Comparison of ENCODE assay signal across 8 cellular contexts in the genomic region with DNA sequence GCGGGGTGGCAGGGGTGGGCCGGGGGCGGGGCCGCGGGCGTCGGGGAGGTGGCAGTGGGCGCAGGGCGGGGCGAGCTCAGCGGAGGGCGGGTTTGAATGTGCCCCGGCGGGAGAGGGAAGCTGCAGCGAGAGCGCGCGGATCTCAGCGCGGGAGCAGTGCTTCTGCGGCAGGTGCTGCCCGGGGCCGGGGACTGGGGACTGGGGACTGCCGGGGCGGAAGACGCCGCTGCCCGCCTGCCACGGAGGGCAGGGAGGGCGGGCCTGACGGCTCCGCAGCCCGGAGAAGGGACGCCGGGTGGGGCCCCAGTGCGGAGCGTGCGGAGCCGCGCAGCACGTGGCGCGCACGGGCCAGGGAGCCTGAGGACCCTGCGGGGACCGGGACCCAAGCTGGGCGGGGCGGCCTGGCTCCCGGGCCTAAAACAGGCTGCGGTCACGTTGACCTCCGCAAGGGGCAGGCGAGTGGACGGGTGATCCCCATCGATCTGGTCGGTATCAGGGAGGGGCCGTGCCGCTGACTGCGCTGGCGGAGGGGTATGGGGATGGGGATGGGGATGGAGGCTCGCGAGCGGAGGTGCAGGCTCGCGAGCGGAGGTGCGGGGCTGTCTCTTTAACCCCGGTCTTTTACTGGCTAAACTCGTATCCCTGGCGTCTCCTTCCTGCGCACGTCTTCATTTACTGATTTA. TPM values are rescaled to one million over a fixed set of nuclear protein-coding genes. Genes with fewer than 3 reads are reported as not detected.
DNase-seq lines count a peak whose midpoint lies in the region; ATAC-seq, FAIRE-seq and TF ChIP-seq lines count a peak whose summit lies in the region.

A gene (plus strand): TSS at position 125 of the 683 bp plus-strand sequence. CDS start 3,719 bp downstream, outside the sequence.

- H3K27me3 ChIP-seq in NT2/D1 (ENCODE audit: insufficient read depth, insufficient read length) (peaks cover 7% of the 10 kb centered on the region), endodermal cell (ENCODE audit: control insufficient read depth, insufficient read depth, low read length, poor library complexity, severe bottlenecking) (no peaks in the 10 kb centered on the region)

- peak within 1 kb of the TSS; percentile 80 for H3K9ac ChIP-seq in NT2/D1 (ENCODE audit: insufficient read length, low read depth)
- H3K9ac ChIP-seq in endodermal cell (ENCODE audit: extremely low read depth, low read length, poor library complexity, severe bottlenecking): peak within 1 kb of the TSS; percentile 34

- peak within 1 kb of the TSS; percentile 93 for H3K4me2 ChIP-seq in A549

- H3K36me3 Mint-ChIP-seq in endodermal cell (ENCODE audit: low read depth): peaks cover 4% of the 10 kb centered on the region

- ATAC-seq in A549 (peak; percentile 60 to 63), GM18868 (IDR thresholded peaks at IDR 0.05; ENCODE audit: unreplicated experiment) (peak; percentile 47), HG03521 (IDR thresholded peaks at IDR 0.05; ENCODE audit: unreplicated experiment) (peak; percentile 41)

- H3K27ac ChIP-seq in A549 (peak within 1 kb of the TSS; percentile 67 to 98), endodermal cell (ENCODE audit: low read depth, low read length) (no peak within 1 kb of the TSS)

- H3K4me3 ChIP-seq in A549: peak within 1 kb of the TSS; percentile 60
- H3K4me3 ChIP-seq in NT2/D1 (ENCODE audit: insufficient read length, low read depth): peak within 1 kb of the TSS; percentile 58
- peak within 1 kb of the TSS; percentile 87 for H3K4me3 ChIP-seq in endodermal cell (ENCODE audit: low read length)

- no peak for FAIRE-seq in A549 (lab: Jason Lieb, UNC)

- H3K9me3 Mint-ChIP-seq in endodermal cell: no peaks in the 10 kb centered on the region

- no peaks in the 10 kb centered on the region for H3K9me3 ChIP-seq in A549
- H3K9me3 ChIP-seq in NT2/D1 (ENCODE audit: insufficient read depth, low read length): no peaks in the 10 kb centered on the region
- no peaks in the 10 kb centered on the region for H3K9me3 ChIP-seq in endodermal cell (ENCODE audit: control insufficient read depth, low read length)

- CTCF ChIA-PET in A549 (lab: Yijun Ruan, JAX): interaction anchor here (0.7 to 9.2 kb wide), 4 partner anchors 12 to 51 kb away, joined by 3 to 111 read pairs (median 10); no protein-coding TSS in a partner anchor

- peak within 1 kb of the TSS; percentile 56 for H3K27ac Mint-ChIP-seq in endodermal cell

- TF ChIP-seq RAD21 in A549 (conservative IDR thresholded peaks at IDR 0.05 in 1 of 2, IDR thresholded peaks at IDR 0.05 in 1 of 2): no peak

- TF ChIP-seq EP300 in A549 (IDR thresholded peaks at IDR 0.05): no peak

- peaks cover 62% of the 10 kb centered on the region for H3K4me1 ChIP-seq in A549
- H3K4me1 ChIP-seq in NT2/D1 (ENCODE audit: insufficient read depth, insufficient read length): peaks cover 22% of the 10 kb centered on the region
- H3K4me1 ChIP-seq in endodermal cell (ENCODE audit: control insufficient read depth, insufficient read depth, low read length): peaks cover 10% of the 10 kb centered on the region

- H3K4me1 Mint-ChIP-seq in endodermal cell: peaks cover 42% of the 10 kb centered on the region

- peak within 1 kb of the TSS; percentile 76 for H3K4me3 Mint-ChIP-seq in endodermal cell

- TF ChIP-seq CTCF in A549 (IDR thresholded peaks at IDR 0.05) (no peak; the same call in 2 of the 3 replicates), endodermal cell (conservative IDR thresholded peaks at IDR 0.05) (peak; percentile 61)

- H3K27me3 Mint-ChIP-seq in endodermal cell (ENCODE audit: insufficient read depth): no peaks in the 10 kb centered on the region

- H3K36me3 ChIP-seq in NT2/D1 (ENCODE audit: insufficient read depth, insufficient read length, low read length): peaks cover 4% of the 10 kb centered on the region
- no peaks in the 10 kb centered on the region for H3K36me3 ChIP-seq in endodermal cell (ENCODE audit: control insufficient read depth, insufficient read depth, low read length)

- POLR2A ChIA-PET in A549 (lab: Yijun Ruan, JAX): interaction anchor here (1.0 to 2.0 kb wide), 3 partner anchors 13 to 24 kb away, joined by 4 to 16 read pairs (median 5); a partner anchor contains a TSS

- peak; percentile 69 to 76 for DNase-seq in A549 (ENCODE audit: low read depth in 1 of 2, low spot score in 1 of 2)
- DNase-seq in NT2/D1 (ENCODE audit: low read depth, low spot score): no peak
- DNase-seq in activated CD8-positive, alpha-beta memory T cell treated with anti-CD3 and anti-CD28 coated beads, Interleukin-2, amount 50 U/mL, for 1 hour (ENCODE audit: extremely low read depth): peak; percentile 35
- peak; percentile 92 for DNase-seq in endodermal cell
- peak; percentile 60 for DNase-seq in midbrain (lab: John Stamatoyannopoulos, UW)
- peak; percentile 56 to 66 for DNase-seq in stimulated activated CD8-positive, alpha-beta memory T cell treated with anti-CD3 and anti-CD28 coated beads, Interleukin-4, amount 100 ng/mL, for 1 hour (ENCODE audit: low read depth in 2 of 2, low spot score in 1 of 2)

- peak; percentile 56 for TF ChIP-seq POLR2A in A549 (IDR thresholded peaks at IDR 0.05; ENCODE audit: low read length)

- 0% methylated on average over 9 of the region's 72 CpGs for WGBS in A549 (ENCODE audit: missing lambda C conversion rate)
- WGBS in endodermal cell (ENCODE audit: insufficient coverage in 1 of 2, insufficient read length in 1 of 2), 2 experiments: 0% methylated on average over 11 to 72 of the region's 72 CpGs

TF ChIP-seq in A549, 52 proteins besides CTCF, POLR2A, EP300 and RAD21:
- TF ChIP-seq, protein P1, sequence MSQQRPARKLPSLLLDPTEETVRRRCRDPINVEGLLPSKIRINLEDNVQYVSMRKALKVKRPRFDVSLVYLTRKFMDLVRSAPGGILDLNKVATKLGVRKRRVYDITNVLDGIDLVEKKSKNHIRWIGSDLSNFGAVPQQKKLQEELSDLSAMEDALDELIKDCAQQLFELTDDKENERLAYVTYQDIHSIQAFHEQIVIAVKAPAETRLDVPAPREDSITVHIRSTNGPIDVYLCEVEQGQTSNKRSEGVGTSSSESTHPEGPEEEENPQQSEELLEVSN (IDR thresholded peaks at IDR 0.05; ENCODE audit: borderline replicate concordance, low read depth): peak; percentile 33; the same call in 1 of the 2 replicates
- peak; percentile 57; the same call in 1 of the 2 replicates for TF ChIP-seq BHLHE40 (IDR thresholded peaks at IDR 0.05; ENCODE audit: low read depth, low read length)
- no peak for TF ChIP-seq FOSL2 (IDR thresholded peaks at IDR 0.05)
- TF ChIP-seq FOSL2 (CRISPR knock-in tag; IDR thresholded peaks at IDR 0.05): no peak
- TF ChIP-seq EHF (CRISPR knock-in tag; IDR thresholded peaks at IDR 0.05): no peak
- TF ChIP-seq HOXB13 (CRISPR knock-in tag; IDR thresholded peaks at IDR 0.05; ENCODE audit: low read depth): no peak
- no peak for TF ChIP-seq POLR2AphosphoS2 (conservative IDR thresholded peaks at IDR 0.05; ENCODE audit: low read length)
- TF ChIP-seq, protein P2, sequence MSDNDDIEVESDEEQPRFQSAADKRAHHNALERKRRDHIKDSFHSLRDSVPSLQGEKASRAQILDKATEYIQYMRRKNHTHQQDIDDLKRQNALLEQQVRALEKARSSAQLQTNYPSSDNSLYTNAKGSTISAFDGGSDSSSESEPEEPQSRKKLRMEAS (IDR thresholded peaks at IDR 0.05): peak; percentile 90
- TF ChIP-seq MYC (IDR thresholded peaks at IDR 0.05; ENCODE audit: borderline replicate concordance, low read length): peak; percentile 40; the same call in 1 of the 2 replicates
- peak in 1 of 2 experiments; percentile 44; a peak in 1 of 5 replicates for TF ChIP-seq JUN (IDR thresholded peaks at IDR 0.05)

RNA-seq across cellular contexts. Expression of the gene that starts here (rescaled TPM):
- polyA plus RNA-seq in A549 (2011; rRNA removed): 72.3 and 80.0 TPM in 2 replicates
- polyA plus RNA-seq in A549 (2012; cell fraction: cytosol; rRNA removed): 112 and 143 TPM in 2 replicates
- polyA plus RNA-seq in A549 (2012; cell fraction: nucleus; rRNA removed): 227 and 245 TPM in 2 replicates
- 45.6 to 49.1 TPM (median 47.1 TPM) in 3 replicates for polyA plus RNA-seq in A549 (2017; fragmentation: RNase III; extraction: RNeasy Plus Mini Kit Qiagen cat#74134 plus additional on column Dnase treatment)
- polyA minus RNA-seq in A549 (2011; rRNA and poly(A)+ RNA removed): 114 and 138 TPM in 2 replicates
- total RNA-seq in endodermal cell: 100 to 1,000 TPM; 129 to 155 TPM
- 65.0 TPM for polyA plus RNA-seq in endodermal cell (2013, experiment 1 of 2)
- polyA plus RNA-seq in endodermal cell (2013, experiment 2 of 2): 58.4 TPM
